ENCODE assay signal across 20 cellular contexts in genomic region chr18:61817086-61817485, GRCh38.
A peak's percentile ranks its signal among the peaks of the same experiment; 100 is the strongest.
DNase-seq lines count a peak whose midpoint lies in the region; ATAC-seq and FAIRE-seq lines count a peak whose summit lies in the region.
"Had no signal": no experiment of that assay in that cellular context is flagged by ENCODE, and none has a peak within 500 bp of the region (broad histone marks: within the 10 kb centered on the region; RNA-seq: fewer than 3 reads in every experiment).

No MANE protein-coding gene starts in this region.

- FAIRE-seq in GM19239 (lab: Jason Lieb, UNC), result no peak
- FAIRE-seq: A549, G401.6, K562 had no signal

- ATAC-seq in esophagus mucosa, result no peak
- ATAC-seq: A549, HCT116, K562, SK-N-SH treated with all-trans-retinoic acid at 6 μM for 48 hours had no signal

- peak; percentile 18 for DNase-seq in AG20443 (ENCODE audit: low spot score)
- DNase-seq in LHCN-M2 (ENCODE audit: low read depth), result peak; percentile 3
- peak; percentile 32 for DNase-seq in dedifferentiated amniotic fluid mesenchymal stem cell (ENCODE audit: extremely low spot score)
- peak; percentile 19 for DNase-seq in non-pigmented ciliary epithelial cell (ENCODE audit: low read depth)
- DNase-seq in GM19239 (ENCODE audit: insufficient read length, low spot score), result no peak
- no peak for DNase-seq in NCI-H82 (lab: John Stamatoyannopoulos, UW)
- DNase-seq: DMS79 treated with DMSO at 0.1 percent for 48 hours, GOT3, NCI-H1417, NCI-H187, NCI-H2227 treated with DMSO at 0.1 percent for 48 hours, NCI-H510A treated with DMSO at 0.1 percent for 48 hours, RPMI8226, SIG-M5 had no signal

Comparison
In these comparisons a context has a peak if more than half of its experiments do, and no peak if none do; other contexts are left out.
1. DNase-seq: peak in AG20443 (single experiment), LHCN-M2 (single experiment), dedifferentiated amniotic fluid mesenchymal stem cell (single experiment) and non-pigmented ciliary epithelial cell (single experiment); none in GM19239 (single experiment) and NCI-H82 (single experiment).